In genomic region chr16:20004931-20005330, GRCh38 we compare ENCODE assay signal across 1 cellular context.
TF ChIP-seq lines count a peak whose summit lies in the region.

No MANE protein-coding gene starts in this region.

TF ChIP-seq in GM23338, 12 proteins besides CTCF, POLR2A, EP300 and RAD21 (continued from another document):
- TF ChIP-seq ZNF462 (CRISPR knock-in tag; IDR thresholded peaks at IDR 0.05) (no peak; the same call in 1 of the 2 replicates), NANOG (IDR thresholded peaks at IDR 0.05; ENCODE audit: borderline replicate concordance) (no peak), CREB1 (CRISPR knock-in tag; IDR thresholded peaks at IDR 0.05; ENCODE audit: low read depth) (no peak), POLR2AphosphoS5 (IDR thresholded peaks at IDR 0.05; ENCODE audit: low read depth) (no peak), EZH2 (IDR thresholded peaks at IDR 0.05; ENCODE audit: low read depth, unreplicated experiment) (no peak), JUNB (IDR thresholded peaks at IDR 0.05; ENCODE audit: unreplicated experiment) (no peak)
